28 cellular contexts compared by ENCODE assay signal in the genomic region with DNA sequence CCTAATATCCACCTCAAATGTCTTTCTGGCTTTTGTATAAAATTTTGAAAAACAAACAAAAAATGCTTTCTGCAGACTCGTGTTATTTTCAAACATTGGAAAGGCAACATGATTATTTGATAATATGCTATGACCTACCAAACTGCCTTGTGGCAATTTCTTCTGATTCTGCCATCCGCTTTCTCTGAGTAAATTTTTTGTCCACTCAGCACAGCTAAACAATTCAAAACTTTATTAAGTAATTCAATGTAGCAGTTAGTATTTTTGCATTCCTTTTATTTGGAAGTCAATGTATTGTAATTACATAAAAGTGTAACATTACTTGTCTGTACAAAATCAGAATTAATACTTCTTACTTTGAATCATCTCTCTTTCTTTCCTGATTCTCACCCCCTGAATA.
"Had no signal": no experiment of that assay in that cellular context is flagged by ENCODE, and none has a peak within 500 bp of the region (broad histone marks: within the 10 kb centered on the region; RNA-seq: fewer than 3 reads in every experiment).

No MANE protein-coding gene starts in this region.

- ATAC-seq: stimulated activated effector memory CD8-positive, alpha-beta T cell treated with anti-CD3 and anti-CD28 coated beads, Interleukin-12 subunit alpha, Interleukin-12 subunit beta, amount 100 ng/mL, for 72 hours; stimulated activated memory B cell treated with anti-CD40 and anti-IgM and Interleukin-4, amounts not matched to agents 10 μg/mL and 1 μg/mL and 100 μg/mL, for 72 hours; stimulated activated naive B cell treated with anti-CD40 and anti-IgM and Interleukin-4, amounts not matched to agents 10 μg/mL and 1 μg/mL and 100 μg/mL, for 72 hours; stimulated activated naive CD8-positive, alpha-beta T cell treated with anti-CD3 and anti-CD28 coated beads, Interleukin-15, amount 100 ng/mL, for 72 hours; stimulated activated naive CD8-positive, alpha-beta T cell treated with anti-CD3 and anti-CD28 coated beads, Interleukin-15, Interleukin-2, amounts not matched to agents 100 U/mL and 50 U/mL, for 24 hours; upper lobe of right lung had no signal

- H3K36me3 ChIP-seq: stomach, suprapubic skin, thoracic aorta, thyroid gland, tibial artery, tibial nerve, transverse colon, upper lobe of left lung, upper lobe of right lung, uterus, vagina had no signal

- FAIRE-seq: urothelium cell line had no signal

- H3K9me3 Mint-ChIP-seq: stimulated activated memory B cell treated with anti-CD40 and anti-IgM and Interleukin-4, amounts not matched to agents 10 μg/mL and 1 μg/mL and 100 μg/mL, for 72 hours; stimulated activated naive B cell treated with anti-CD40 and anti-IgM and Interleukin-4, amounts not matched to agents 10 μg/mL and 1 μg/mL and 100 μg/mL, for 72 hours; stimulated activated naive CD8-positive, alpha-beta T cell treated with anti-CD3 and anti-CD28 coated beads, Interleukin-15, amount 100 ng/mL, for 72 hours; stimulated activated naive CD8-positive, alpha-beta T cell treated with anti-CD3 and anti-CD28 coated beads, Interleukin-15, Interleukin-2, amounts not matched to agents 100 ng/mL and 50 ng/mL, for 24 hours; type B pancreatic cell had no signal

- H3K27ac Mint-ChIP-seq: stimulated activated effector memory CD8-positive, alpha-beta T cell treated with anti-CD3 and anti-CD28 coated beads, Interleukin-12 subunit alpha, Interleukin-12 subunit beta, amount 100 ng/mL, for 72 hours; stimulated activated memory B cell treated with anti-CD40 and anti-IgM and Interleukin-4, amounts not matched to agents 10 μg/mL and 1 μg/mL and 100 μg/mL, for 72 hours; stimulated activated naive B cell treated with anti-CD40 and anti-IgM and Interleukin-4, amounts not matched to agents 10 μg/mL and 1 μg/mL and 100 μg/mL, for 72 hours; stimulated activated naive CD8-positive, alpha-beta T cell treated with anti-CD3 and anti-CD28 coated beads, Interleukin-15, amount 100 ng/mL, for 72 hours; stimulated activated naive CD8-positive, alpha-beta T cell treated with anti-CD3 and anti-CD28 coated beads, Interleukin-15, Interleukin-2, amounts not matched to agents 100 ng/mL and 50 ng/mL, for 24 hours; type B pancreatic cell had no signal

- H3K4me3 Mint-ChIP-seq: stimulated activated effector memory CD8-positive, alpha-beta T cell treated with anti-CD3 and anti-CD28 coated beads, Interleukin-12 subunit alpha, Interleukin-12 subunit beta, amount 100 ng/mL, for 72 hours; stimulated activated memory B cell treated with anti-CD40 and anti-IgM and Interleukin-4, amounts not matched to agents 10 μg/mL and 1 μg/mL and 100 μg/mL, for 72 hours; stimulated activated naive B cell treated with anti-CD40 and anti-IgM and Interleukin-4, amounts not matched to agents 10 μg/mL and 1 μg/mL and 100 μg/mL, for 72 hours; stimulated activated naive CD8-positive, alpha-beta T cell treated with anti-CD3 and anti-CD28 coated beads, Interleukin-15, amount 100 ng/mL, for 72 hours; stimulated activated naive CD8-positive, alpha-beta T cell treated with anti-CD3 and anti-CD28 coated beads, Interleukin-15, Interleukin-2, amounts not matched to agents 100 ng/mL and 50 ng/mL, for 24 hours; type B pancreatic cell had no signal

- H3K36me3 Mint-ChIP-seq: stimulated activated effector memory CD8-positive, alpha-beta T cell treated with anti-CD3 and anti-CD28 coated beads, Interleukin-12 subunit alpha, Interleukin-12 subunit beta, amount 100 ng/mL, for 72 hours; stimulated activated memory B cell treated with anti-CD40 and anti-IgM and Interleukin-4, amounts not matched to agents 10 μg/mL and 1 μg/mL and 100 μg/mL, for 72 hours; stimulated activated naive B cell treated with anti-CD40 and anti-IgM and Interleukin-4, amounts not matched to agents 10 μg/mL and 1 μg/mL and 100 μg/mL, for 72 hours; type B pancreatic cell had no signal

- DNase-seq: stimulated activated CD4-positive, alpha-beta T cell treated with anti-CD3 and anti-CD28 coated beads, Interleukin-2, amount 100 ng/mL, for 48 hours; stimulated activated CD4-positive, alpha-beta T cell treated with anti-CD3 and anti-CD28 coated beads, Interleukin-4, amount 100 ng/mL, for 1 hour; stimulated activated CD4-positive, alpha-beta T cell treated with anti-CD3 and anti-CD28 coated beads, Interleukin-4, amount 100 ng/mL, for 24 hours; stimulated activated CD4-positive, alpha-beta T cell treated with anti-CD3 and anti-CD28 coated beads, Interleukin-4, amount 100 ng/mL, for 4 hours; stimulated activated CD8-positive, alpha-beta memory T cell treated with anti-CD3 and anti-CD28 coated beads, Interleukin-4, amount 100 ng/mL, for 48 hours; stimulated activated naive B cell treated with anti-CD40 and anti-IgM and Interleukin-4, amounts not matched to agents 10 μg/mL and 1 μg/mL and 100 μg/mL, for 72 hours; stimulated activated naive CD4-positive, alpha-beta T cell; stimulated activated naive CD4-positive, alpha-beta T cell treated with Interleukin-2 at 50 U/mL for 16 hours; stimulated activated naive CD8-positive, alpha-beta T cell treated with anti-CD3 and anti-CD28 coated beads, Interleukin-15, amount 100 ng/mL, for 72 hours; stimulated activated naive CD8-positive, alpha-beta T cell treated with anti-CD3 and anti-CD28 coated beads, Interleukin-15, Interleukin-2, amounts not matched to agents 100 U/mL and 50 U/mL, for 24 hours; stomach; substantia nigra; testis; thyroid gland; tibial artery; transverse colon; upper lobe of left lung; upper lobe of right lung; uterus had no signal

- H3K27ac ChIP-seq: stomach, suprapubic skin, testis, thoracic aorta, thyroid gland, tibial artery, tibial nerve, transverse colon, upper lobe of left lung, upper lobe of right lung, uterus, vagina had no signal

- H3K4me1 ChIP-seq: stomach, suprapubic skin, testis, thyroid gland, tibial artery, tibial nerve, transverse colon, upper lobe of left lung, upper lobe of right lung, uterus, vagina had no signal

- H3K4me3 ChIP-seq: stomach, suprapubic skin, testis, thoracic aorta, thyroid gland, tibial artery, tibial nerve, transverse colon, upper lobe of left lung, upper lobe of right lung, uterus, vagina had no signal

- H3K27me3 Mint-ChIP-seq: stimulated activated memory B cell treated with anti-CD40 and anti-IgM and Interleukin-4, amounts not matched to agents 10 μg/mL and 1 μg/mL and 100 μg/mL, for 72 hours; stimulated activated naive B cell treated with anti-CD40 and anti-IgM and Interleukin-4, amounts not matched to agents 10 μg/mL and 1 μg/mL and 100 μg/mL, for 72 hours; stimulated activated naive CD8-positive, alpha-beta T cell treated with anti-CD3 and anti-CD28 coated beads, Interleukin-15, amount 100 ng/mL, for 72 hours; stimulated activated naive CD8-positive, alpha-beta T cell treated with anti-CD3 and anti-CD28 coated beads, Interleukin-15, Interleukin-2, amounts not matched to agents 100 ng/mL and 50 ng/mL, for 24 hours; type B pancreatic cell had no signal

- H3K27me3 ChIP-seq: stomach, suprapubic skin, testis, thyroid gland, tibial artery, tibial nerve, transverse colon, upper lobe of left lung, upper lobe of right lung, uterus, vagina had no signal

- H3K9me3 ChIP-seq: stomach, suprapubic skin, testis, thoracic aorta, thyroid gland, tibial artery, tibial nerve, transverse colon, upper lobe of left lung, upper lobe of right lung, uterus, vagina had no signal

- H3K4me1 Mint-ChIP-seq: stimulated activated effector memory CD8-positive, alpha-beta T cell treated with anti-CD3 and anti-CD28 coated beads, Interleukin-12 subunit alpha, Interleukin-12 subunit beta, amount 100 ng/mL, for 72 hours; stimulated activated memory B cell treated with anti-CD40 and anti-IgM and Interleukin-4, amounts not matched to agents 10 μg/mL and 1 μg/mL and 100 μg/mL, for 72 hours; stimulated activated naive B cell treated with anti-CD40 and anti-IgM and Interleukin-4, amounts not matched to agents 10 μg/mL and 1 μg/mL and 100 μg/mL, for 72 hours; stimulated activated naive CD8-positive, alpha-beta T cell treated with anti-CD3 and anti-CD28 coated beads, Interleukin-15, amount 100 ng/mL, for 72 hours had no signal
